Comparison of ENCODE assay signal across 30 cellular contexts in genomic region chr15:39926526-39926925, GRCh38. TPM values are rescaled to one million over a fixed set of nuclear protein-coding genes. Genes with fewer than 3 reads are reported as not detected.
"Had no signal": no experiment of that assay in that cellular context is flagged by ENCODE, and none has a peak within 500 bp of the region (broad histone marks: within the 10 kb centered on the region; RNA-seq: fewer than 3 reads in every experiment).

No MANE protein-coding gene starts in this region.

- H3K27ac ChIP-seq: adrenal gland, body of pancreas, esophagus muscularis mucosa, gastroesophageal sphincter, WERI-Rb-1 had no signal

- H3K36me3 ChIP-seq: adrenal gland, esophagus muscularis mucosa, gastroesophageal sphincter, WERI-Rb-1 had no signal

- H3K9me3 ChIP-seq: adrenal gland, body of pancreas, esophagus muscularis mucosa, gastroesophageal sphincter had no signal

- H3K4me3 ChIP-seq: adrenal gland, body of pancreas, esophagus muscularis mucosa, gastroesophageal sphincter had no signal

- H3K4me1 ChIP-seq: adrenal gland, body of pancreas, esophagus muscularis mucosa had no signal

- FAIRE-seq: colon had no signal

- ATAC-seq: activated CD4-positive, CD25-positive, alpha-beta regulatory T cell treated with anti-CD3 and anti-CD28 coated beads, Interleukin-2, amount 50 U/mL, for 24 hours; activated CD8-positive, alpha-beta T cell treated with anti-CD3 and anti-CD28 coated beads for 36 hours; activated naive CD8-positive, alpha-beta T cell treated with anti-CD3 and anti-CD28 coated beads, Interleukin-2, amount 50 U/mL, for 24 hours; activated T-cell treated with anti-CD3 and anti-CD28 coated beads, Interleukin-2, amount 50 U/mL, for 4 hours; body of pancreas; effector memory CD8-positive, alpha-beta T cell; gastroesophageal sphincter; T-helper 17 cell had no signal

- H3K27me3 ChIP-seq: adrenal gland, body of pancreas, esophagus muscularis mucosa, gastroesophageal sphincter had no signal

- DNase-seq: activated B cell treated with CpG ODN at 0.5 μM for 24 hours; activated CD4-positive, alpha-beta T cell treated with anti-CD3 and anti-CD28 coated beads for 48 hours; activated CD4-positive, alpha-beta T cell treated with anti-CD3 and anti-CD28 coated beads, Interleukin-2, amount 50 U/mL, for 1 hour; activated CD4-positive, alpha-beta T cell treated with anti-CD3 and anti-CD28 coated beads, Interleukin-2, amount 50 U/mL, for 48 hours; activated CD8-positive, alpha-beta memory T cell treated with anti-CD3 and anti-CD28 coated beads for 24 hours; activated CD8-positive, alpha-beta T cell treated with anti-CD3 and anti-CD28 coated beads for 36 hours; activated effector memory CD4-positive, alpha-beta T cell treated with anti-CD3 and anti-CD28 coated beads, Interleukin-2, amount 50 U/mL, for 16 hours; activated naive CD4-positive, alpha-beta T cell treated with anti-CD3 and anti-CD28 coated beads for 36 hours; activated naive CD8-positive, alpha-beta T cell treated with anti-CD3 and anti-CD28 coated beads for 36 hours; activated naive CD8-positive, alpha-beta T cell treated with anti-CD3 and anti-CD28 coated beads, Interleukin-2, amount 50 U/mL, for 24 hours; activated T-cell treated with anti-CD3 and anti-CD28 coated beads, Interleukin-2, amount 50 U/mL, for 4 hours; adrenal gland; amygdala; aorta; body of pancreas; caudate nucleus; cortex of kidney; dermis blood vessel endothelial cell; effector CD4-positive, alpha-beta T cell; effector memory CD8-positive, alpha-beta T cell; erythroblast; foreskin melanocyte; T-helper 1 cell; T-helper 17 cell; T1000; WERI-Rb-1 had no signal

RNA-seq across cellular contexts. Expression of gene GPR176, which starts 6.5 kb away (rescaled TPM):
- total RNA-seq: activated B cell treated with CpG ODN at 0.5 μM for 24 hours, T-helper 17 cell had no signal
